Comparison of ENCODE assay signal across 29 cellular contexts in genomic region chr12:13961983-13962382, GRCh38. TPM values are rescaled to one million over a fixed set of nuclear protein-coding genes. Genes with fewer than 3 reads are reported as not detected.
"Had no signal": no experiment of that assay in that cellular context is flagged by ENCODE, and none has a peak within 500 bp of the region (broad histone marks: within the 10 kb centered on the region; RNA-seq: fewer than 3 reads in every experiment).

No MANE protein-coding gene starts in this region.

- DNase-seq: activated CD4-positive, alpha-beta memory T cell treated with anti-CD3 and anti-CD28 coated beads, Interleukin-2, amount 10 ng/mL, durations not matched to agents 7 days and 5 days; activated CD4-positive, alpha-beta T cell treated with anti-CD3 and anti-CD28 coated beads, Interleukin-2, amount 50 U/mL, for 1 hour; activated CD4-positive, CD25-positive, alpha-beta regulatory T cell; activated gamma-delta T cell treated with Interleukin-2 at 50 U/mL for 16 hours; activated naive CD4-positive, alpha-beta T cell treated with anti-CD3 and anti-CD28 coated beads, Interleukin-2, amount 10 ng/mL, durations not matched to agents 7 days and 5 days; activated naive CD8-positive, alpha-beta T cell treated with anti-CD3 and anti-CD28 coated beads for 36 hours; activated T-cell treated with anti-CD3 and anti-CD28 coated beads for 4 hours; activated T-cell treated with anti-CD3 and anti-CD28 coated beads, Interleukin-2, amount 50 U/mL, for 48 hours; cerebellar nuclear complex; KG1; MV-4-11; NCI-H1092 treated with DMSO at 0.1 percent for 48 hours; NCI-H1436 treated with DMSO at 0.1 percent for 48 hours; NCI-H187; NCI-H2081; Peyer's patch; Right ventricle myocardium superior; T-helper 1 cell had no signal

- H3K36me3 ChIP-seq: Peyer's patch, SJCRH30 had no signal

- ATAC-seq: activated CD4-positive, alpha-beta T cell treated with anti-CD3 and anti-CD28 coated beads for 36 hours; activated T-helper 17 cell treated with anti-CD3 and anti-CD28 coated beads, Interleukin-2, amount 50 U/mL, for 72 hours had no signal

- H3K27ac ChIP-seq: Peyer's patch, RWPE1, SJCRH30, VCaP had no signal

- H3K9me3 ChIP-seq: Peyer's patch, SJCRH30, SK-N-SH had no signal

- H3K4me3 ChIP-seq: Peyer's patch, SJCRH30 had no signal

- H3K4me1 ChIP-seq: Peyer's patch, SJCRH30 had no signal

- H3K27me3 ChIP-seq: Peyer's patch had no signal

RNA-seq across cellular contexts. Expression of gene GRIN2B, which starts 19.4 kb away (rescaled TPM):
- total RNA-seq: activated CD4-positive, alpha-beta memory T cell treated with anti-CD3 and anti-CD28 coated beads, Interleukin-2, amount 10 ng/mL, durations not matched to agents 7 days and 5 days; activated CD4-positive, alpha-beta T cell treated with anti-CD3 and anti-CD28 coated beads for 36 hours; activated CD8-positive, alpha-beta memory T cell treated with anti-CD3 and anti-CD28 coated beads for 36 hours; activated naive CD8-positive, alpha-beta T cell treated with anti-CD3 and anti-CD28 coated beads for 36 hours; LHCN-M2; M059J; NCI-H460; T-helper 2 cell treated with Interferon-gamma antibody and Interleukin-4, amounts not matched to agents 100 ng/mL and 5 ng/mL, for 36 hours had no signal
